22 cellular contexts compared by ENCODE assay signal in genomic region chr15:62121273-62122015, GRCh38. TPM values are rescaled to one million over a fixed set of nuclear protein-coding genes. Genes with fewer than 3 reads are reported as not detected.
DNase-seq lines count a peak whose midpoint lies in the region; ATAC-seq and TF ChIP-seq lines count a peak whose summit lies in the region.
"Had no signal": no experiment of that assay in that cellular context is flagged by ENCODE, and none has a peak within 500 bp of the region (broad histone marks: within the 10 kb centered on the region; RNA-seq: fewer than 3 reads in every experiment).

No MANE protein-coding gene starts in this region.

- H3K4me1 ChIP-seq in DND-41 (ENCODE audit: insufficient read depth, low read length), result peaks cover 61% of the 10 kb centered on the region
- H3K4me1 ChIP-seq in osteoblast (ENCODE audit: insufficient read depth, low read length), result peaks cover 13% of the 10 kb centered on the region

- H3K27ac ChIP-seq in DND-41 (ENCODE audit: low read length), result peak overlapping the region; percentile 12; the same call in 1 of the 2 replicates
- no peak overlapping the region for H3K27ac ChIP-seq in osteoblast (ENCODE audit: low read depth, low read length)

- ATAC-seq in DND-41 (ENCODE audit: insufficient read depth, low read depth), result no peak
- ATAC-seq in activated naive CD8-positive, alpha-beta T cell treated with anti-CD3 and anti-CD28 coated beads, Interleukin-2, amount 50 U/mL, for 24 hours, result no peak
- no peak for ATAC-seq in stimulated activated effector memory CD8-positive, alpha-beta T cell treated with anti-CD3 and anti-CD28 coated beads, Interleukin-12 subunit alpha, Interleukin-12 subunit beta, amount 100 ng/mL, for 72 hours
- ATAC-seq: WTC11 had no signal

- TF ChIP-seq CTCF in DND-41 (IDR thresholded peaks at IDR 0.05; ENCODE audit: borderline replicate concordance, extremely low read depth, low read length, poor library complexity, severe bottlenecking) (no peak), osteoblast (IDR thresholded peaks at IDR 0.05; ENCODE audit: extremely low read depth, low read depth, low read length) (no peak)

- no peaks in the 10 kb centered on the region for H3K36me3 Mint-ChIP-seq in activated T-cell treated with anti-CD3 and anti-CD28 coated beads, Interleukin-2, amount 50 U/mL, for 24 hours (ENCODE audit: low read depth)
- no peaks in the 10 kb centered on the region for H3K36me3 Mint-ChIP-seq in activated naive CD8-positive, alpha-beta T cell treated with anti-CD3 and anti-CD28 coated beads, Interleukin-2, amount 50 U/mL, for 24 hours (ENCODE audit: low read depth)
- peaks cover 6% of the 10 kb centered on the region for H3K36me3 Mint-ChIP-seq in stimulated activated effector memory CD8-positive, alpha-beta T cell treated with anti-CD3 and anti-CD28 coated beads, Interleukin-12 subunit alpha, Interleukin-12 subunit beta, amount 100 ng/mL, for 72 hours
- H3K36me3 Mint-ChIP-seq: activated naive CD4-positive, alpha-beta T cell treated with anti-CD3 and anti-CD28 coated beads, Interleukin-2, amount 50 U/mL, for 24 hours; WTC11 had no signal

- H2AFZ ChIP-seq in DND-41 (ENCODE audit: low read depth, low read length) (0 out of 2 replicates have a peak overlapping the region, but pooled peaks have one; percentile 27), osteoblast (ENCODE audit: low read length) (no peak overlapping the region)

- H3K27ac Mint-ChIP-seq in activated T-cell treated with anti-CD3 and anti-CD28 coated beads, Interleukin-2, amount 50 U/mL, for 24 hours, result peak overlapping the region; percentile 67
- peak overlapping the region; percentile 53 for H3K27ac Mint-ChIP-seq in activated naive CD8-positive, alpha-beta T cell treated with anti-CD3 and anti-CD28 coated beads, Interleukin-2, amount 50 U/mL, for 24 hours
- H3K27ac Mint-ChIP-seq in stimulated activated effector memory CD8-positive, alpha-beta T cell treated with anti-CD3 and anti-CD28 coated beads, Interleukin-12 subunit alpha, Interleukin-12 subunit beta, amount 100 ng/mL, for 72 hours, result peak overlapping the region; percentile 95
- H3K27ac Mint-ChIP-seq: activated naive CD4-positive, alpha-beta T cell treated with anti-CD3 and anti-CD28 coated beads, Interleukin-2, amount 50 U/mL, for 24 hours; B cell; WTC11 had no signal

- no peak for DNase-seq in activated T-cell treated with anti-CD3 and anti-CD28 coated beads, Interleukin-2, amount 50 U/mL, for 24 hours
- DNase-seq in activated T-cell treated with anti-CD3 and anti-CD28 coated beads, Interleukin-2, amount 50 U/mL, for 48 hours, result no peak
- no peak for DNase-seq in DND-41
- DNase-seq in activated naive CD8-positive, alpha-beta T cell treated with anti-CD3 and anti-CD28 coated beads, Interleukin-2, amount 50 U/mL, for 24 hours, result no peak
- no peak for DNase-seq in stimulated activated effector memory CD8-positive, alpha-beta T cell treated with anti-CD3 and anti-CD28 coated beads, Interleukin-12 subunit alpha, Interleukin-12 subunit beta, amount 100 ng/mL, for 72 hours (ENCODE audit: low spot score in 2 of 2)
- no peak for DNase-seq in osteoblast (ENCODE audit: insufficient read length, low spot score, missing footprints)
- DNase-seq in NCI-H526 treated with DMSO at 0.1 percent for 48 hours (lab: John Stamatoyannopoulos, UW), result no peak
- DNase-seq in NCI-H187 treated with DMSO at 0.1 percent for 48 hours (lab: John Stamatoyannopoulos, UW), result no peak
- DNase-seq: mammary epithelial cell; NCI-H1048; NCI-H187; NCI-H774; posterior cingulate gyrus; sigmoid colon; stimulated activated CD4-positive, alpha-beta T cell treated with anti-CD3 and anti-CD28 coated beads, Interleukin-15, amount 100 ng/mL, for 24 hours; T1000; upper lobe of left lung had no signal

- H3K4me3 Mint-ChIP-seq in activated T-cell treated with anti-CD3 and anti-CD28 coated beads, Interleukin-2, amount 50 U/mL, for 24 hours, result no peak overlapping the region
- no peak overlapping the region for H3K4me3 Mint-ChIP-seq in activated naive CD8-positive, alpha-beta T cell treated with anti-CD3 and anti-CD28 coated beads, Interleukin-2, amount 50 U/mL, for 24 hours
- H3K4me3 Mint-ChIP-seq in stimulated activated effector memory CD8-positive, alpha-beta T cell treated with anti-CD3 and anti-CD28 coated beads, Interleukin-12 subunit alpha, Interleukin-12 subunit beta, amount 100 ng/mL, for 72 hours, result peak overlapping the region; percentile 58
- H3K4me3 Mint-ChIP-seq: activated naive CD4-positive, alpha-beta T cell treated with anti-CD3 and anti-CD28 coated beads, Interleukin-2, amount 50 U/mL, for 24 hours; B cell; neural crest cell; WTC11 had no signal

- peaks cover 4% of the 10 kb centered on the region for H3K27me3 Mint-ChIP-seq in activated T-cell treated with anti-CD3 and anti-CD28 coated beads, Interleukin-2, amount 50 U/mL, for 24 hours
- peaks cover 3% of the 10 kb centered on the region for H3K27me3 Mint-ChIP-seq in activated naive CD8-positive, alpha-beta T cell treated with anti-CD3 and anti-CD28 coated beads, Interleukin-2, amount 50 U/mL, for 24 hours

- H3K9me3 Mint-ChIP-seq in activated T-cell treated with anti-CD3 and anti-CD28 coated beads, Interleukin-2, amount 50 U/mL, for 24 hours, result no peaks in the 10 kb centered on the region
- H3K9me3 Mint-ChIP-seq in activated naive CD8-positive, alpha-beta T cell treated with anti-CD3 and anti-CD28 coated beads, Interleukin-2, amount 50 U/mL, for 24 hours, result no peaks in the 10 kb centered on the region
- no peaks in the 10 kb centered on the region for H3K9me3 Mint-ChIP-seq in stimulated activated effector memory CD8-positive, alpha-beta T cell treated with anti-CD3 and anti-CD28 coated beads, Interleukin-12 subunit alpha, Interleukin-12 subunit beta, amount 100 ng/mL, for 72 hours
- H3K9me3 Mint-ChIP-seq: activated naive CD4-positive, alpha-beta T cell treated with anti-CD3 and anti-CD28 coated beads, Interleukin-2, amount 50 U/mL, for 24 hours had no signal

- peaks cover 66% of the 10 kb centered on the region for H3K4me1 Mint-ChIP-seq in activated T-cell treated with anti-CD3 and anti-CD28 coated beads, Interleukin-2, amount 50 U/mL, for 24 hours (ENCODE audit: low read depth)
- H3K4me1 Mint-ChIP-seq in activated naive CD8-positive, alpha-beta T cell treated with anti-CD3 and anti-CD28 coated beads, Interleukin-2, amount 50 U/mL, for 24 hours, result peaks cover 64% of the 10 kb centered on the region
- peaks cover 60% of the 10 kb centered on the region for H3K4me1 Mint-ChIP-seq in stimulated activated effector memory CD8-positive, alpha-beta T cell treated with anti-CD3 and anti-CD28 coated beads, Interleukin-12 subunit alpha, Interleukin-12 subunit beta, amount 100 ng/mL, for 72 hours

- no peak overlapping the region for H3K4me2 ChIP-seq in DND-41 (ENCODE audit: insufficient read depth, low read length)
- no peak overlapping the region for H3K4me2 ChIP-seq in osteoblast (ENCODE audit: insufficient read depth, low read length)

- H3K9ac ChIP-seq in DND-41 (ENCODE audit: low read depth, low read length), result no peak overlapping the region

- no peak overlapping the region for H3K4me3 ChIP-seq in DND-41 (ENCODE audit: low read depth in 1 of 2, low read length in 2 of 2)
- H3K4me3 ChIP-seq in osteoblast (ENCODE audit: insufficient read depth, low read length), result no peak overlapping the region
- H3K4me3 ChIP-seq: sigmoid colon, upper lobe of left lung had no signal

- no peaks in the 10 kb centered on the region for H3K79me2 ChIP-seq in DND-41 (ENCODE audit: insufficient read depth, low read length)
- no peaks in the 10 kb centered on the region for H3K79me2 ChIP-seq in osteoblast (ENCODE audit: insufficient read depth, low read length)

- peaks cover 3% of the 10 kb centered on the region for H3K9me3 ChIP-seq in DND-41 (ENCODE audit: insufficient read depth, low read length, severe bottlenecking)
- no peaks in the 10 kb centered on the region for H3K9me3 ChIP-seq in osteoblast (ENCODE audit: low read depth, low read length)
- H3K9me3 ChIP-seq: sigmoid colon, upper lobe of left lung had no signal

- H3K27me3 ChIP-seq in DND-41 (ENCODE audit: insufficient read depth, low read length, poor library complexity) (no peaks in the 10 kb centered on the region), osteoblast (ENCODE audit: insufficient read depth, low read length) (no peaks in the 10 kb centered on the region)
- H3K27me3 ChIP-seq: sigmoid colon, upper lobe of left lung had no signal

- H3K36me3 ChIP-seq in DND-41 (ENCODE audit: insufficient read depth, low read length), result no peaks in the 10 kb centered on the region
- H3K36me3 ChIP-seq in osteoblast (ENCODE audit: insufficient read depth, low read length), result no peaks in the 10 kb centered on the region
- H3K36me3 ChIP-seq: sigmoid colon, upper lobe of left lung had no signal

- H4K20me1 ChIP-seq in DND-41 (ENCODE audit: insufficient read depth, low read length), result no peaks in the 10 kb centered on the region
- no peaks in the 10 kb centered on the region for H4K20me1 ChIP-seq in osteoblast (ENCODE audit: insufficient read depth, low read length)

RNA-seq across cellular contexts. Expression of gene C2CD4B, which starts 43.6 kb away (rescaled TPM):
- total RNA-seq in osteoblast, result not detected in 2 replicates
- total RNA-seq: astrocyte, B cell, mammary epithelial cell, neural crest cell had no signal

RNA-seq across cellular contexts. Expression of gene C2CD4A, which starts 54.7 kb away (rescaled TPM):
- under 0.01 TPM in 1 of 2 replicates, not detected in the other for total RNA-seq in osteoblast
- total RNA-seq: astrocyte, B cell, mammary epithelial cell, neural crest cell had no signal
